In genomic region chr1:41480204-41481108, GRCh38 we compare ENCODE assay signal across 22 cellular contexts. TPM values are rescaled to one million over a fixed set of nuclear protein-coding genes. Genes with fewer than 3 reads are reported as not detected.
DNase-seq lines count a peak whose midpoint lies in the region; ATAC-seq, FAIRE-seq and TF ChIP-seq lines count a peak whose summit lies in the region.
"Had no signal": no experiment of that assay in that cellular context is flagged by ENCODE, and none has a peak within 500 bp of the region (broad histone marks: within the 10 kb centered on the region; RNA-seq: fewer than 3 reads in every experiment).

No MANE protein-coding gene starts in this region.

- H3K4me1 Mint-ChIP-seq in activated CD4-positive, alpha-beta T cell treated with anti-CD3 and anti-CD28 coated beads, Interleukin-2, amount 10 ng/mL, durations not matched to agents 7 days and 5 days: no peaks in the 10 kb centered on the region
- H3K4me1 Mint-ChIP-seq in activated CD4-positive, alpha-beta T cell treated with anti-CD3 and anti-CD28 coated beads, Interleukin-2, amount 10 ng/mL, durations not matched to agents 24 days and 14 days: peaks cover 2% of the 10 kb centered on the region
- no peaks in the 10 kb centered on the region for H3K4me1 Mint-ChIP-seq in activated naive CD8-positive, alpha-beta T cell treated with anti-CD3 and anti-CD28 coated beads for 36 hours
- H3K4me1 Mint-ChIP-seq: CD8-positive, alpha-beta memory T cell had no signal

- no peak for DNase-seq in activated CD4-positive, alpha-beta T cell treated with anti-CD3 and anti-CD28 coated beads, Interleukin-2, amount 10 ng/mL, durations not matched to agents 7 days and 5 days
- DNase-seq in activated CD4-positive, alpha-beta T cell treated with anti-CD3 and anti-CD28 coated beads, Interleukin-2, amount 10 ng/mL, durations not matched to agents 24 days and 14 days: no peak
- DNase-seq in bronchial epithelial cell (ENCODE audit: low read depth): no peak
- peak in 2 of 3 donors; percentile 22 to 23 for DNase-seq in mucosa of descending colon
- peak; percentile 41 for DNase-seq in spleen
- no peak for DNase-seq in activated naive CD8-positive, alpha-beta T cell treated with anti-CD3 and anti-CD28 coated beads for 36 hours
- no peak for DNase-seq in NCI-H1436 (lab: John Stamatoyannopoulos, UW)
- DNase-seq in occipital lobe (lab: John Stamatoyannopoulos, UW): no peak
- DNase-seq: 8988T, Karpas-422, MM.1S, NCI-H1092 treated with DMSO at 0.1 percent for 48 hours, NCI-H1694, NCI-H524, SHP77 treated with DMSO at 0.1 percent for 48 hours had no signal

- intact Hi-C loops in activated CD4-positive, alpha-beta T cell treated with anti-CD3 and anti-CD28 coated beads, Interleukin-2, amount 10 ng/mL, durations not matched to agents 24 days and 14 days (cut with micrococcal nuclease): no loop called here
- intact Hi-C loops in mucosa of descending colon (cut with DNase I, micrococcal nuclease) (no loop called here), spleen (cut with DNase I; ENCODE audit: low total_unique reads) (no loop called here)

- no peak for TF ChIP-seq CTCF in bronchial epithelial cell (IDR thresholded peaks at IDR 0.05; ENCODE audit: insufficient read depth, low read length, severe bottlenecking)
- TF ChIP-seq CTCF in mucosa of descending colon (IDR thresholded peaks at IDR 0.05): no peak
- no peak for TF ChIP-seq CTCF in spleen (IDR thresholded peaks at IDR 0.05 in 8 of 11, conservative IDR thresholded peaks at IDR 0.05 in 3 of 11)

- peak overlapping the region; percentile 25 for H3K27ac Mint-ChIP-seq in activated CD4-positive, alpha-beta T cell treated with anti-CD3 and anti-CD28 coated beads, Interleukin-2, amount 10 ng/mL, durations not matched to agents 7 days and 5 days
- no peak overlapping the region for H3K27ac Mint-ChIP-seq in activated CD4-positive, alpha-beta T cell treated with anti-CD3 and anti-CD28 coated beads, Interleukin-2, amount 10 ng/mL, durations not matched to agents 24 days and 14 days
- no peak overlapping the region for H3K27ac Mint-ChIP-seq in activated naive CD8-positive, alpha-beta T cell treated with anti-CD3 and anti-CD28 coated beads for 36 hours
- H3K27ac Mint-ChIP-seq: CD8-positive, alpha-beta memory T cell had no signal

- FAIRE-seq in bronchial epithelial cell (lab: Jason Lieb, UNC): peak; percentile 13
- FAIRE-seq: D721Med, GM12891, GM18507, H54 had no signal

- TF ChIP-seq POLR2A in spleen (IDR thresholded peaks at IDR 0.05): no peak

- H3K9me3 Mint-ChIP-seq in activated CD4-positive, alpha-beta T cell treated with anti-CD3 and anti-CD28 coated beads, Interleukin-2, amount 10 ng/mL, durations not matched to agents 7 days and 5 days: no peaks in the 10 kb centered on the region
- no peaks in the 10 kb centered on the region for H3K9me3 Mint-ChIP-seq in activated CD4-positive, alpha-beta T cell treated with anti-CD3 and anti-CD28 coated beads, Interleukin-2, amount 10 ng/mL, durations not matched to agents 24 days and 14 days
- H3K9me3 Mint-ChIP-seq in activated naive CD8-positive, alpha-beta T cell treated with anti-CD3 and anti-CD28 coated beads for 36 hours: no peaks in the 10 kb centered on the region

- H3K27me3 ChIP-seq in bronchial epithelial cell (ENCODE audit: control insufficient read depth, insufficient read depth, low read length) (peaks cover 2% of the 10 kb centered on the region), spleen (replicated peaks in 1 of 7) (peaks cover 0 to 15% (median 0%) of the 10 kb centered on the region in 7 donors)
- H3K27me3 ChIP-seq: BLaER1, Peyer's patch had no signal

- no peaks in the 10 kb centered on the region for H3K27me3 Mint-ChIP-seq in activated CD4-positive, alpha-beta T cell treated with anti-CD3 and anti-CD28 coated beads, Interleukin-2, amount 10 ng/mL, durations not matched to agents 7 days and 5 days
- peaks cover 4% of the 10 kb centered on the region for H3K27me3 Mint-ChIP-seq in activated CD4-positive, alpha-beta T cell treated with anti-CD3 and anti-CD28 coated beads, Interleukin-2, amount 10 ng/mL, durations not matched to agents 24 days and 14 days
- H3K27me3 Mint-ChIP-seq in activated naive CD8-positive, alpha-beta T cell treated with anti-CD3 and anti-CD28 coated beads for 36 hours: no peaks in the 10 kb centered on the region

- H3K4me3 ChIP-seq in bronchial epithelial cell (ENCODE audit: low read depth, low read length) (no peak overlapping the region), mucosa of descending colon (no peak overlapping the region), spleen (no peak overlapping the region)
- H3K4me3 ChIP-seq: BLaER1, Peyer's patch had no signal

- no peaks in the 10 kb centered on the region for H3K36me3 Mint-ChIP-seq in activated CD4-positive, alpha-beta T cell treated with anti-CD3 and anti-CD28 coated beads, Interleukin-2, amount 10 ng/mL, durations not matched to agents 7 days and 5 days (ENCODE audit: low read depth)
- no peaks in the 10 kb centered on the region for H3K36me3 Mint-ChIP-seq in activated CD4-positive, alpha-beta T cell treated with anti-CD3 and anti-CD28 coated beads, Interleukin-2, amount 10 ng/mL, durations not matched to agents 24 days and 14 days (ENCODE audit: low read depth)
- no peaks in the 10 kb centered on the region for H3K36me3 Mint-ChIP-seq in activated naive CD8-positive, alpha-beta T cell treated with anti-CD3 and anti-CD28 coated beads for 36 hours
- H3K36me3 Mint-ChIP-seq: CD8-positive, alpha-beta memory T cell had no signal

- CTCF ChIA-PET in activated CD4-positive, alpha-beta T cell treated with anti-CD3 and anti-CD28 coated beads, Interleukin-2, amount 10 ng/mL, durations not matched to agents 7 days and 5 days (lab: Charles Lee): interaction anchor here (0.6 to 2.2 kb wide), 5 partner anchors 8 to 198 kb away, joined by 3 to 8 read pairs (median 4); no protein-coding TSS in a partner anchor

- ATAC-seq in mucosa of descending colon: no peak

- 89 to 95% (median 91%) methylated on average over 7 to 10 of the region's 10 CpGs for WGBS in spleen, 5 donors

- H3K4me1 ChIP-seq in mucosa of descending colon (ENCODE audit: low read depth) (peaks cover 41% of the 10 kb centered on the region), spleen (peaks cover 6 to 50% (median 16%) of the 10 kb centered on the region in 6 donors)

- no peaks in the 10 kb centered on the region for H3K9me3 ChIP-seq in mucosa of descending colon
- H3K9me3 ChIP-seq in spleen: no peaks in the 10 kb centered on the region
- H3K9me3 ChIP-seq: BLaER1, Peyer's patch had no signal

- POLR2A ChIA-PET in activated CD4-positive, alpha-beta T cell treated with anti-CD3 and anti-CD28 coated beads, Interleukin-2, amount 10 ng/mL, durations not matched to agents 7 days and 5 days (lab: Charles Lee): no interaction called here

- H3K27ac ChIP-seq in spleen: no peak overlapping the region
- H3K27ac ChIP-seq: BLaER1 had no signal

- H3K36me3 ChIP-seq in bronchial epithelial cell (ENCODE audit: control insufficient read depth, insufficient read depth, low read length) (no peaks in the 10 kb centered on the region), mucosa of descending colon (ENCODE audit: low read depth) (no peaks in the 10 kb centered on the region), spleen (no peaks in the 10 kb centered on the region)
- H3K36me3 ChIP-seq: BLaER1, Peyer's patch had no signal

- no peak overlapping the region for H3K4me3 Mint-ChIP-seq in activated CD4-positive, alpha-beta T cell treated with anti-CD3 and anti-CD28 coated beads, Interleukin-2, amount 10 ng/mL, durations not matched to agents 7 days and 5 days
- no peak overlapping the region for H3K4me3 Mint-ChIP-seq in activated CD4-positive, alpha-beta T cell treated with anti-CD3 and anti-CD28 coated beads, Interleukin-2, amount 10 ng/mL, durations not matched to agents 24 days and 14 days
- no peak overlapping the region for H3K4me3 Mint-ChIP-seq in activated naive CD8-positive, alpha-beta T cell treated with anti-CD3 and anti-CD28 coated beads for 36 hours
- H3K4me3 Mint-ChIP-seq: CD8-positive, alpha-beta memory T cell had no signal

RNA-seq across cellular contexts. Expression of gene EDN2, which starts 4.0 kb away (rescaled TPM):
- total RNA-seq in activated CD4-positive, alpha-beta T cell treated with anti-CD3 and anti-CD28 coated beads, Interleukin-2, amount 10 ng/mL, durations not matched to agents 7 days and 5 days: not detected
- total RNA-seq in activated CD4-positive, alpha-beta T cell treated with anti-CD3 and anti-CD28 coated beads, Interleukin-2, amount 10 ng/mL, durations not matched to agents 24 days and 14 days: not detected in 2 replicates
- total RNA-seq in bronchial epithelial cell: 1.6 and 13.3 TPM in 2 replicates
- 1 to 10 TPM; 1.6 to 5.8 (median 2.0) TPM for total RNA-seq in mucosa of descending colon
- not detected for total RNA-seq in spleen
- polyA plus RNA-seq in spleen: not detected
- total RNA-seq in activated naive CD8-positive, alpha-beta T cell treated with anti-CD3 and anti-CD28 coated beads for 36 hours: not detected
- not detected for total RNA-seq in occipital lobe
- total RNA-seq: CD8-positive, alpha-beta memory T cell had no signal
- polyA plus RNA-seq: CD8-positive, alpha-beta memory T cell had no signal

Comparison
In these comparisons a context has a peak if more than half of its experiments do, and no peak if none do; other contexts are left out.
1. DNase-seq: peak in mucosa of descending colon (2 of 3) and spleen (single experiment); none in activated CD4-positive, alpha-beta T cell treated with anti-CD3 and anti-CD28 coated beads, Interleukin-2, amount 10 ng/mL, durations not matched to agents 7 days and 5 days (single experiment), activated CD4-positive, alpha-beta T cell treated with anti-CD3 and anti-CD28 coated beads, Interleukin-2, amount 10 ng/mL, durations not matched to agents 24 days and 14 days (single experiment), bronchial epithelial cell (single experiment), activated naive CD8-positive, alpha-beta T cell treated with anti-CD3 and anti-CD28 coated beads for 36 hours (single experiment), NCI-H1436 (single experiment) and occipital lobe (single experiment).